Comparison of ENCODE assay signal across 22 cellular contexts in the genomic region with DNA sequence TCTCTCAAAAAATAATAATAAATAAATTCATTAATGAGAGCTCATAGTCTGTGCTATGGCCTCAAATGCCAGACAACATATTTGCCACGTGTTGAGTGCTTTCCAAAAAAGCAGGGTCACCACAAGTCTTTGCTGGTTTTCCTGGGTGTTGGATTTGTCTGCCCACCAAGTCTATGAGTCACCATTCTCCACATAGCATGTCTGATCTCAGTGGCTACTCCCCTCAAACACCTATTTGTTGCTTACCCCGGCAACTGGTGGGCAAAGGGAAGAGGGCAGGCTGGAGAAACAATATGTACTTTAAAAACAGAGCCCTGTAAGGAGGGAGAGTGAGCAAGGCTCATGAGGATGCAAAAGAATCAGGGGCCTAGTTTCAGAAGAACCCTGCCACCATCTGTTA.
"Had no signal": no experiment of that assay in that cellular context is flagged by ENCODE, and none has a peak within 500 bp of the region (broad histone marks: within the 10 kb centered on the region; RNA-seq: fewer than 3 reads in every experiment).

No MANE protein-coding gene starts in this region.

- H3K27me3 ChIP-seq: heart left ventricle, sigmoid colon, transverse colon, uterus had no signal

- DNase-seq: activated CD4-positive, alpha-beta T cell treated with anti-CD3 and anti-CD28 coated beads, Interleukin-2, amount 10 ng/mL, durations not matched to agents 7 days and 5 days; activated CD4-positive, CD25-positive, alpha-beta regulatory T cell treated with anti-CD3 and anti-CD28 coated beads, Interleukin-2, amount 50 U/mL, for 72 hours; activated CD8-positive, alpha-beta T cell treated with anti-CD3 and anti-CD28 coated beads, Interleukin-2, amount 10 ng/mL, durations not matched to agents 7 days and 5 days; activated gamma-delta T cell treated with Interleukin-2 at 50 U/mL for 16 hours; aorta; dorsolateral prefrontal cortex; endodermal cell; heart left ventricle; lower lobe of right lung; naive thymus-derived CD4-positive, alpha-beta T cell; posterior cingulate gyrus; retina; sigmoid colon; stimulated activated CD4-positive, alpha-beta T cell treated with anti-CD3 and anti-CD28 coated beads, Interleukin-2, amount 100 ng/mL, for 48 hours; stimulated activated CD8-positive, alpha-beta memory T cell treated with anti-CD3 and anti-CD28 coated beads, Interleukin-4, amount 100 ng/mL, for 48 hours; stimulated activated naive B cell treated with anti-CD40 and anti-IgM and Interleukin-4, amounts not matched to agents 10 μg/mL and 1 μg/mL and 100 μg/mL, for 72 hours; transverse colon; uterus; WERI-Rb-1 had no signal

- H3K4me3 ChIP-seq: dorsolateral prefrontal cortex, heart left ventricle, lower lobe of right lung, sigmoid colon, transverse colon, uterus had no signal

- H3K9me3 ChIP-seq: heart left ventricle, lower lobe of right lung, sigmoid colon, transverse colon, uterus had no signal

- H3K4me1 ChIP-seq: heart left ventricle, lower lobe of right lung, transverse colon, uterus had no signal

- H3K36me3 ChIP-seq: heart left ventricle, lower lobe of right lung, sigmoid colon, transverse colon, uterus, WERI-Rb-1 had no signal

- ATAC-seq: activated CD8-positive, alpha-beta T cell treated with anti-CD3 and anti-CD28 coated beads, Interleukin-2, amount 10 ng/mL, durations not matched to agents 7 days and 5 days; activated naive CD4-positive, alpha-beta T cell treated with anti-CD3 and anti-CD28 coated beads, Interleukin-2, amount 50 U/mL, for 72 hours; heart left ventricle; left lobe of liver; lower lobe of right lung; naive thymus-derived CD4-positive, alpha-beta T cell; stimulated activated naive B cell treated with anti-CD40 and anti-IgM and Interleukin-4, amounts not matched to agents 10 μg/mL and 1 μg/mL and 100 μg/mL, for 72 hours had no signal

- H3K27ac ChIP-seq: dorsolateral prefrontal cortex, epithelial cell of prostate, heart left ventricle, lower lobe of right lung, sigmoid colon, transverse colon, uterus, WERI-Rb-1 had no signal
